ENCODE assay signal across 8 cellular contexts in the genomic region with DNA sequence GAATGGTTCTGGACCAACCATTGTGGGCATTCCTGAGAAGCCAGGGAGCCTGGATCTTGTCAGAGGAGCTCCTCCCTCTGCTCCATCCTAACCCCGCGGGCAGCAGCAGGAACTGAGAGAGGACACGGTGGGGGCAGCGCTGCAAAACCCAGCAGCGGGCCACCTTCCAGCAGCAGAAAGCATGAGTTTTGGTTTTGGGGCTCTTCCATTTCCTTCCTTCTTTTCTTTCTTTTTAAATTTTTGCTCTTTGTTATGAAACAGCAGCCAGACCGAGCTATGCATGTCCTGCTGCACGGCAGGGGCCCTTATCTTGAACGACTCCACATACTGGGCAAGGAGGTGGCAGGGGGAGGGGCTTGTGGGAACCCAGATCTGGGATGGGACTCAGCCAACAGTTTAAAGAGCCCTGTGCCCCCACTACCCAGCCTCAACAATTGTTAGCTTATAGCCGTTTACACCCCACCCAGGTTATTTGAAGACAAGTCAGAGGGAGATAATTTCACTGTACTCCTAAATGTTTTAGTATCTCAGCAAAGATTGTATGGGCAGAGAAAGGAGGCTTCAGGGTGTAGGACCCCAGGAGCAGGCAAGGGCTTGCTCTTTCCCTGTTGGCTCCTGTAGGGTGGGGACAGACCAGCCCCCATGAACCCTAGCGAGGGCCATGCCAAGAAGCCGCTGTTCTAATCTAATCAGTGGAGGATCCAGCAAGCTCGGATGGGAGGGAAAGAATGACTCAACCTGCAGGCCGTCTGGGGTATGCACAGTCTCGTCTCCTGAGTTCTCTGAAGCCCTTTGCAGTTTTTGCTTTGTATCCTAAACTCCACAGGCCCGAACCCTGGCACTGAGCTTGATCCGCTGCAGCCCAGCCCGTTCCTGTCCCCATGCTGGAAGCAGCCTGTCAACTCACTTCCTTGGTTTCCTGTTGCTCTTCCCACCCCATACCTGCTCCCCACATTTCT.
A peak's percentile ranks its signal among the peaks of the same experiment; 100 is the strongest.
DNase-seq lines count a peak whose midpoint lies in the region; ATAC-seq and TF ChIP-seq lines count a peak whose summit lies in the region.

No MANE protein-coding gene starts in this region.

- H3K4me1 ChIP-seq in breast epithelium (peaks cover 25 to 41% of the 10 kb centered on the region in 2 donors), left lung (peaks cover 61 to 100% of the 10 kb centered on the region in 2 donors), thoracic aorta (ENCODE audit: control insufficient read depth in 1 of 2, low read depth in 2 of 2) (peaks cover 88 to 99% of the 10 kb centered on the region in 2 donors)

- peak; percentile 35 for ATAC-seq in left lung
- no peak for ATAC-seq in thoracic aorta (ENCODE audit: insufficient number of reproducible peaks, low FRiP score, low read depth)
- ATAC-seq in HG03457 (IDR thresholded peaks at IDR 0.05; ENCODE audit: unreplicated experiment), result no peak
- ATAC-seq in HG03439 (IDR thresholded peaks at IDR 0.05; ENCODE audit: unreplicated experiment), result no peak

- TF ChIP-seq POLR2A in breast epithelium (IDR thresholded peaks at IDR 0.05), result no peak

- TF ChIP-seq CTCF in breast epithelium (IDR thresholded peaks at IDR 0.05) (no peak), left lung (IDR thresholded peaks at IDR 0.05) (no peak), thoracic aorta (IDR thresholded peaks at IDR 0.05) (peak; percentile 24)

- peak overlapping the region in 1 of 3 donors; percentile 26 for H3K4me3 ChIP-seq in breast epithelium
- H3K4me3 ChIP-seq in left lung, result peak overlapping the region in 1 of 2 donors; percentile 4
- H3K4me3 ChIP-seq in thoracic aorta, result peak overlapping the region; percentile 57

- H3K36me3 ChIP-seq in breast epithelium (no peaks in the 10 kb centered on the region), left lung (no peaks in the 10 kb centered on the region), thoracic aorta (no peaks in the 10 kb centered on the region)

- intact Hi-C loops in breast epithelium (cut with DNase I; ENCODE audit: low total_unique reads) (no loop called here), left lung (cut with DNase I) (no loop called here)

- DNase-seq in HCEC 1CT (peak; percentile 55), SIG-M5 (lab: John Stamatoyannopoulos, UW) (peak; percentile 73), breast epithelium (ENCODE audit: low spot score in 2 of 2) (peak in 1 of 2 donors; percentile 56), left lung (peak; percentile 66 to 85), thoracic aorta (ENCODE audit: low spot score) (no peak), NK-92 (lab: John Stamatoyannopoulos, UW; ENCODE audit: unreplicated experiment) (no peak)

- H3K27me3 ChIP-seq in breast epithelium, result no peaks in the 10 kb centered on the region
- H3K27me3 ChIP-seq in left lung, result no peaks in the 10 kb centered on the region
- no peaks in the 10 kb centered on the region for H3K27me3 ChIP-seq in thoracic aorta (replicated peaks; ENCODE audit: insufficient read depth)

- no peaks in the 10 kb centered on the region for H3K9me3 ChIP-seq in breast epithelium
- no peaks in the 10 kb centered on the region for H3K9me3 ChIP-seq in left lung
- no peaks in the 10 kb centered on the region for H3K9me3 ChIP-seq in thoracic aorta

- H3K27ac ChIP-seq in breast epithelium (peak overlapping the region; percentile 74 to 83), left lung (peak overlapping the region; percentile 77 to 100), thoracic aorta (peak overlapping the region; percentile 79 to 86)

Comparison
In these comparisons a context has a peak if more than half of its experiments do, and no peak if none do; other contexts are left out.
1. DNase-seq: peak in HCEC 1CT (single experiment), SIG-M5 (single experiment) and left lung (2 of 2); none in thoracic aorta (single experiment) and NK-92 (single experiment).
2. Peak in every context shown above with its lines, with median percentiles within 50 percentile points of each other: H3K27ac ChIP-seq.